1 cellular context compared by ENCODE assay signal in the genomic region with DNA sequence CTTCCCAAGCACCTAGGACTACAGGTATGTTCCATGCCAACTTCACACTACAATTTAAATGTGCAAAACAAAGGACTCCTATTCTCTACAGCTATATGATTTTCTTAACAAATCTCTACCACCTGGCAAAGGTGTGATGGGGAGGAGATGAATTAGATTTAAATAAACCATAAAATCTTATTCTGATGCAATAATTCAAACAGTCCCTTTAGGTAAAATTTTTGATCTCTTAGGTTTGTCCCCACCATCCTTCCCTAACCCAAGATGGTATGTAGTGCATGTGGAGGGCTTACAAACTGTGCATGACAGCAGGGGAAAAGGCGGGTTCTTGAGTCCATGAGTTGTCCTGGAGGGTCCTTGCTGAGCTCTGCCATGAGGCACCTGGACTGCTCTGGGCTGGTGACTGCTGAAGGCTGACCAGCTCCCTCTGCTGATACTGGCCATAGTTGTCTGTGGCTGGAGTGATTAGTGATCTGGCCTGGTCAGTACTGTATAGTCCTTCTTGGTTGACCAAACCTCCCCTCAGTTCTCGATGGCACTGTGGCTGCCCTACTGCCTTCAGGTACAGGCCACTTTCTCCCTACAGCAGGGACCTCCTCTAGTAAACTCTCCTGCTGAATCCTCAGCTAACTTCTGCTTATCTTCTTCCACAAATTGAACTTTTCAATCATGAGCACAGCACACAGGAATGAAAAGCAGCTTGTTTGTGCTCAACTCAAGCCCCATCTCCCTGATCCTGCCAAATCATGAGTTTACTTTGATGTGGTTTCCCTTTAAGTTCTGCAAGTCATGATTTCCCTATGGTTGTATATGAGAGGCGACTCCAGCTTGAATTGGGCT.
A peak's percentile ranks its signal among the peaks of the same experiment; 100 is the strongest.
TF ChIP-seq lines count a peak whose summit lies in the region.

No MANE protein-coding gene starts in this region.

TF ChIP-seq in K562, 482 proteins besides CTCF, POLR2A, EP300 and RAD21 (continued from another document and continues in another):
- peak; percentile 57 for TF ChIP-seq MGA (IDR thresholded peaks at IDR 0.05)
- no peak for TF ChIP-seq ARID2 (IDR thresholded peaks at IDR 0.05)
- TF ChIP-seq, protein P1, sequence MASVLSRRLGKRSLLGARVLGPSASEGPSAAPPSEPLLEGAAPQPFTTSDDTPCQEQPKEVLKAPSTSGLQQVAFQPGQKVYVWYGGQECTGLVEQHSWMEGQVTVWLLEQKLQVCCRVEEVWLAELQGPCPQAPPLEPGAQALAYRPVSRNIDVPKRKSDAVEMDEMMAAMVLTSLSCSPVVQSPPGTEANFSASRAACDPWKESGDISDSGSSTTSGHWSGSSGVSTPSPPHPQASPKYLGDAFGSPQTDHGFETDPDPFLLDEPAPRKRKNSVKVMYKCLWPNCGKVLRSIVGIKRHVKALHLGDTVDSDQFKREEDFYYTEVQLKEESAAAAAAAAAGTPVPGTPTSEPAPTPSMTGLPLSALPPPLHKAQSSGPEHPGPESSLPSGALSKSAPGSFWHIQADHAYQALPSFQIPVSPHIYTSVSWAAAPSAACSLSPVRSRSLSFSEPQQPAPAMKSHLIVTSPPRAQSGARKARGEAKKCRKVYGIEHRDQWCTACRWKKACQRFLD (CRISPR knock-in tag; IDR thresholded peaks at IDR 0.05), result no peak
- TF ChIP-seq TAL1 (IDR thresholded peaks at IDR 0.05), result peak; percentile 59
- TF ChIP-seq TCFL5 (CRISPR knock-in tag; conservative IDR thresholded peaks at IDR 0.05), result no peak
- no peak for TF ChIP-seq ZNF589 (CRISPR knock-in tag; IDR thresholded peaks at IDR 0.05; ENCODE audit: low read depth)
- TF ChIP-seq NFE2 (IDR thresholded peaks at IDR 0.05; ENCODE audit: low read depth), result peak; percentile 97
- no peak for TF ChIP-seq FOXJ3 (CRISPR knock-in tag; IDR thresholded peaks at IDR 0.05)
- TF ChIP-seq HNRNPUL1 (IDR thresholded peaks at IDR 0.05; ENCODE audit: low read length), result no peak
- TF ChIP-seq SPI1 (IDR thresholded peaks at IDR 0.05; ENCODE audit: borderline replicate concordance, low read depth, low read length), result no peak
- TF ChIP-seq ZNF431 (CRISPR knock-in tag; IDR thresholded peaks at IDR 0.05), result no peak
- TF ChIP-seq, protein P2, sequence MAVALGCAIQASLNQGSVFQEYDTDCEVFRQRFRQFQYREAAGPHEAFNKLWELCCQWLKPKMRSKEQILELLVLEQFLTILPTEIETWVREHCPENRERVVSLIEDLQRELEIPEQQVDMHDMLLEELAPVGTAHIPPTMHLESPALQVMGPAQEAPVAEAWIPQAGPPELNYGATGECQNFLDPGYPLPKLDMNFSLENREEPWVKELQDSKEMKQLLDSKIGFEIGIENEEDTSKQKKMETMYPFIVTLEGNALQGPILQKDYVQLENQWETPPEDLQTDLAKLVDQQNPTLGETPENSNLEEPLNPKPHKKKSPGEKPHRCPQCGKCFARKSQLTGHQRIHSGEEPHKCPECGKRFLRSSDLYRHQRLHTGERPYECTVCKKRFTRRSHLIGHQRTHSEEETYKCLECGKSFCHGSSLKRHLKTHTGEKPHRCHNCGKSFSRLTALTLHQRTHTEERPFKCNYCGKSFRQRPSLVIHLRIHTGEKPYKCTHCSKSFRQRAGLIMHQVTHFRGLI (CRISPR knock-in tag; IDR thresholded peaks at IDR 0.05), result no peak
- TF ChIP-seq, protein P3, sequence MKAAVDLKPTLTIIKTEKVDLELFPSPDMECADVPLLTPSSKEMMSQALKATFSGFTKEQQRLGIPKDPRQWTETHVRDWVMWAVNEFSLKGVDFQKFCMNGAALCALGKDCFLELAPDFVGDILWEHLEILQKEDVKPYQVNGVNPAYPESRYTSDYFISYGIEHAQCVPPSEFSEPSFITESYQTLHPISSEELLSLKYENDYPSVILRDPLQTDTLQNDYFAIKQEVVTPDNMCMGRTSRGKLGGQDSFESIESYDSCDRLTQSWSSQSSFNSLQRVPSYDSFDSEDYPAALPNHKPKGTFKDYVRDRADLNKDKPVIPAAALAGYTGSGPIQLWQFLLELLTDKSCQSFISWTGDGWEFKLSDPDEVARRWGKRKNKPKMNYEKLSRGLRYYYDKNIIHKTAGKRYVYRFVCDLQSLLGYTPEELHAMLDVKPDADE (conservative IDR thresholded peaks at IDR 0.05; ENCODE audit: control insufficient read depth, low read depth, low read length), result no peak
- TF ChIP-seq POLR2B (IDR thresholded peaks at IDR 0.05; ENCODE audit: low read depth, partially characterized antibody), result no peak
- TF ChIP-seq SIN3B (IDR thresholded peaks at IDR 0.05; ENCODE audit: low read depth), result no peak
- TF ChIP-seq MTA2 (IDR thresholded peaks at IDR 0.05; ENCODE audit: low read depth), result peak; percentile 43; the same call in 1 of the 2 replicates
- no peak for TF ChIP-seq ZNF133 (CRISPR knock-in tag; IDR thresholded peaks at IDR 0.05)
- no peak for TF ChIP-seq ZNF778 (CRISPR knock-in tag; IDR thresholded peaks at IDR 0.05)
- no peak for TF ChIP-seq RUNX1 (IDR thresholded peaks at IDR 0.05; ENCODE audit: low read depth)
- no peak for TF ChIP-seq E4F1 (CRISPR knock-in tag; IDR thresholded peaks at IDR 0.05; ENCODE audit: borderline replicate concordance)
- TF ChIP-seq SMARCA4 (IDR thresholded peaks at IDR 0.05), result peak; percentile 83
- no peak for TF ChIP-seq TFAM (CRISPR knock-in tag; conservative IDR thresholded peaks at IDR 0.05)
- no peak for TF ChIP-seq TGIF2 (CRISPR knock-in tag; IDR thresholded peaks at IDR 0.05)
- peak; percentile 84 for TF ChIP-seq MAFK (IDR thresholded peaks at IDR 0.05; ENCODE audit: low read length)
- no peak for TF ChIP-seq TSC22D4 (tag; IDR thresholded peaks at IDR 0.05)
- TF ChIP-seq CHD4 (IDR thresholded peaks at IDR 0.05; ENCODE audit: insufficient read depth, insufficient replicate concordance, low read depth, low read length, poor library complexity, severe bottlenecking), result no peak
- TF ChIP-seq ZBED1 (IDR thresholded peaks at IDR 0.05), result no peak
- TF ChIP-seq LCOR (CRISPR knock-in tag; IDR thresholded peaks at IDR 0.05), result no peak
- no peak for TF ChIP-seq ZNF143 (CRISPR knock-in tag; IDR thresholded peaks at IDR 0.05)
- TF ChIP-seq, protein P4, sequence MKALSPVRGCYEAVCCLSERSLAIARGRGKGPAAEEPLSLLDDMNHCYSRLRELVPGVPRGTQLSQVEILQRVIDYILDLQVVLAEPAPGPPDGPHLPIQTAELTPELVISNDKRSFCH (CRISPR knock-in tag; IDR thresholded peaks at IDR 0.05), result no peak
- TF ChIP-seq, protein P4 (tag; IDR thresholded peaks at IDR 0.05), result no peak
- TF ChIP-seq, protein P5, sequence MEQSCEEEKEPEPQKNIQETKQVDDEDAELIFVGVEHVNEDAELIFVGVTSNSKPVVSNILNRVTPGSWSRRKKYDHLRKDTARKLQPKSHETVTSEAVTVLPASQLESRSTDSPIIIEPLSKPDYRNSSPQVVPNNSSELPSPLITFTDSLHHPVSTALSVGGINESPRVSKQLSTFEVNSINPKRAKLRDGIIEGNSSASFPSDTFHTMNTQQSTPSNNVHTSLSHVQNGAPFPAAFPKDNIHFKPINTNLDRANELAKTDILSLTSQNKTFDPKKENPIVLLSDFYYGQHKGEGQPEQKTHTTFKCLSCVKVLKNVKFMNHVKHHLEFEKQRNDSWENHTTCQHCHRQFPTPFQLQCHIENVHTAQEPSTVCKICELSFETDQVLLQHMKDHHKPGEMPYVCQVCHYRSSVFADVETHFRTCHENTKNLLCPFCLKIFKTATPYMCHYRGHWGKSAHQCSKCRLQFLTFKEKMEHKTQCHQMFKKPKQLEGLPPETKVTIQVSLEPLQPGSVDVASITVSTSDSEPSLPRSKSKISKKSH (CRISPR knock-in tag; IDR thresholded peaks at IDR 0.05), result no peak
- no peak for TF ChIP-seq ZBTB8A (IDR thresholded peaks at IDR 0.05; ENCODE audit: partially characterized antibody)
- no peak for TF ChIP-seq SP2 (IDR thresholded peaks at IDR 0.05; ENCODE audit: extremely low read depth, low read depth, low read length, poor library complexity, severe bottlenecking)
- TF ChIP-seq PURB (CRISPR knock-in tag; IDR thresholded peaks at IDR 0.05; ENCODE audit: low read depth), result no peak
- TF ChIP-seq CHCHD3 (CRISPR knock-in tag; IDR thresholded peaks at IDR 0.05), result no peak
